Comparison of ENCODE assay signal across 1 cellular context in the genomic region with DNA sequence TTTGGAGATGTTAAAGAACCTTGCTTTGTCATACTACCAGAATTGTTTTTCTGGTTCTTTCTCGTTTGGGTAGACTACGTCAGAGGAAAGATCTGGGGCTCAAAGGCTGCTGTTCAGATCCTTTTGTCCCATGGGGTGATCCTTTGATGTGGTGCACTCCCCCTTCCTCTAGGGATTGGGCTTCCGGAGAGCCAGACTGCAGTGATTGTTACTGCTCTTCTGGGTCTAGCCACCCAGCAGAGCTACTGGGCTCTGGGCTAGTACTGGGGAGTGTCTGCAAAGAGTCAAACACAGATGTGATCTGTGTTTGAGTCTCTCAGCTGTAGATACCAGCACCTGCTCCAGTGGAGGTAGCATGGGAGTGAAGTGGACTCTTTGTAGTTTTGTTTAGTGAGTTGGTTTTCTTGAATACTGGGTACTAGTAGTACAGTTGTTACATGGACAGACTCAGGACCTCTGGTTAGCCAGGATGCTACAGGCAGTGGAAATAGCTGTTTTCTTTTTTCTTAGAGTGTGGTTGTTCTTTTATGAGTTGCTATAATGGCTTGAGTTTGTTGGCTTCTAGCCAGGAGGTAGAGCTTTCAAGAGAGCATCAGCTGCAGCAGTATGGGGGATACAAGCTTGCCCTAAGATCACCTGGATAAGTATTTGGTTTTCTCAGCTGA.
A peak's percentile ranks its signal among the peaks of the same experiment; 100 is the strongest.
TF ChIP-seq lines count a peak whose summit lies in the region.

No MANE protein-coding gene starts in this region.

TF ChIP-seq in GM12878, 131 proteins besides CTCF, POLR2A, EP300 and RAD21 (continued from another document):
- TF ChIP-seq, protein P1, sequence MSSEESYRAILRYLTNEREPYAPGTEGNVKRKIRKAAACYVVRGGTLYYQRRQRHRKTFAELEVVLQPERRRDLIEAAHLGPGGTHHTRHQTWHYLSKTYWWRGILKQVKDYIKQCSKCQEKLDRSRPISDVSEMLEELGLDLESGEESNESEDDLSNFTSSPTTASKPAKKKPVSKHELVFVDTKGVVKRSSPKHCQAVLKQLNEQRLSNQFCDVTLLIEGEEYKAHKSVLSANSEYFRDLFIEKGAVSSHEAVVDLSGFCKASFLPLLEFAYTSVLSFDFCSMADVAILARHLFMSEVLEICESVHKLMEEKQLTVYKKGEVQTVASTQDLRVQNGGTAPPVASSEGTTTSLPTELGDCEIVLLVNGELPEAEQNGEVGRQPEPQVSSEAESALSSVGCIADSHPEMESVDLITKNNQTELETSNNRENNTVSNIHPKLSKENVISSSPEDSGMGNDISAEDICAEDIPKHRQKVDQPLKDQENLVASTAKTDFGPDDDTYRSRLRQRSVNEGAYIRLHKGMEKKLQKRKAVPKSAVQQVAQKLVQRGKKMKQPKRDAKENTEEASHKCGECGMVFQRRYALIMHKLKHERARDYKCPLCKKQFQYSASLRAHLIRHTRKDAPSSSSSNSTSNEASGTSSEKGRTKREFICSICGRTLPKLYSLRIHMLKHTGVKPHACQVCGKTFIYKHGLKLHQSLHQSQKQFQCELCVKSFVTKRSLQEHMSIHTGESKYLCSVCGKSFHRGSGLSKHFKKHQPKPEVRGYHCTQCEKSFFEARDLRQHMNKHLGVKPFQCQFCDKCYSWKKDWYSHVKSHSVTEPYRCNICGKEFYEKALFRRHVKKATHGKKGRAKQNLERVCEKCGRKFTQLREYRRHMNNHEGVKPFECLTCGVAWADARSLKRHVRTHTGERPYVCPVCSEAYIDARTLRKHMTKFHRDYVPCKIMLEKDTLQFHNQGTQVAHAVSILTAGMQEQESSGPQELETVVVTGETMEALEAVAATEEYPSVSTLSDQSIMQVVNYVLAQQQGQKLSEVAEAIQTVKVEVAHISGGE (CRISPR knock-in tag; IDR thresholded peaks at IDR 0.05): no peak
- peak; percentile 28 for TF ChIP-seq RUNX3 (IDR thresholded peaks at IDR 0.05; ENCODE audit: low read length)
- TF ChIP-seq TCF7 (IDR thresholded peaks at IDR 0.05; ENCODE audit: borderline replicate concordance): peak; percentile 57; the same call in 1 of the 2 replicates
- peak; percentile 51; the same call in 1 of the 2 replicates for TF ChIP-seq EED (IDR thresholded peaks at IDR 0.05; ENCODE audit: low read depth)
